Comparison of ENCODE assay signal across 17 cellular contexts in genomic region chr13:54241719-54242118, GRCh38.
A peak's percentile ranks its signal among the peaks of the same experiment; 100 is the strongest.
DNase-seq lines count a peak whose midpoint lies in the region; ATAC-seq and TF ChIP-seq lines count a peak whose summit lies in the region.
"Had no signal": no experiment of that assay in that cellular context is flagged by ENCODE, and none has a peak within 500 bp of the region (broad histone marks: within the 10 kb centered on the region; RNA-seq: fewer than 3 reads in every experiment).

No MANE protein-coding gene starts in this region.

- ATAC-seq in HG03139 (IDR thresholded peaks at IDR 0.05; ENCODE audit: unreplicated experiment), result no peak
- ATAC-seq in GM19328 (IDR thresholded peaks at IDR 0.05; ENCODE audit: unreplicated experiment), result no peak
- ATAC-seq: GM23338 had no signal

- no peak overlapping the region for H3K27ac Mint-ChIP-seq in neural progenitor cell
- H3K27ac Mint-ChIP-seq: activated naive CD4-positive, alpha-beta T cell treated with anti-CD3 and anti-CD28 coated beads, Interleukin-2, amount 50 U/mL, for 24 hours; GM23338 had no signal

- no peaks in the 10 kb centered on the region for H3K9me3 ChIP-seq in neural progenitor cell (ENCODE audit: low read depth)
- H3K9me3 ChIP-seq in esophagus squamous epithelium, result no peaks in the 10 kb centered on the region

- no peaks in the 10 kb centered on the region for H3K4me1 ChIP-seq in neural progenitor cell
- H3K4me1 ChIP-seq in esophagus squamous epithelium, result no peaks in the 10 kb centered on the region

- no peak overlapping the region for H3K4me2 ChIP-seq in neural progenitor cell
- H3K4me2 ChIP-seq: GM23338, smooth muscle cell had no signal

- H4K20me1 ChIP-seq in neural progenitor cell (ENCODE audit: low read depth), result no peaks in the 10 kb centered on the region

- H3K4me3 Mint-ChIP-seq in neural progenitor cell, result no peak overlapping the region
- H3K4me3 Mint-ChIP-seq: activated naive CD4-positive, alpha-beta T cell treated with anti-CD3 and anti-CD28 coated beads, Interleukin-2, amount 50 U/mL, for 24 hours; GM23338 had no signal

- DNase-seq in HT1080 (ENCODE audit: low read depth), result peak; percentile 28
- peak; percentile 82 for DNase-seq in NCI-H2107 (lab: John Stamatoyannopoulos, UW)
- DNase-seq in SHP77 (lab: John Stamatoyannopoulos, UW), result peak; percentile 51 to 67
- no peak for DNase-seq in neural progenitor cell (ENCODE audit: low spot score)
- no peak for DNase-seq in esophagus squamous epithelium (lab: John Stamatoyannopoulos, UW)
- no peak for DNase-seq in SIG-M5 treated with dmso at 0.1 percent for 504 hours (lab: John Stamatoyannopoulos, UW; ENCODE audit: unreplicated experiment)
- DNase-seq: caudate nucleus, Kasumi-1, midbrain, occipital lobe had no signal

- peak overlapping the region; percentile 59 for H2AFZ ChIP-seq in neural progenitor cell (replicated peaks)
- H2AFZ ChIP-seq: GM23338 had no signal

- H3K79me2 ChIP-seq in neural progenitor cell (ENCODE audit: low read depth), result no peaks in the 10 kb centered on the region

- H3K4me1 Mint-ChIP-seq in neural progenitor cell, result peaks cover 10% of the 10 kb centered on the region
- H3K4me1 Mint-ChIP-seq: activated naive CD4-positive, alpha-beta T cell treated with anti-CD3 and anti-CD28 coated beads, Interleukin-2, amount 50 U/mL, for 24 hours; GM23338 had no signal

- TF ChIP-seq POLR2A in esophagus squamous epithelium (IDR thresholded peaks at IDR 0.05), result no peak

- H3K36me3 Mint-ChIP-seq in neural progenitor cell, result no peaks in the 10 kb centered on the region
- H3K36me3 Mint-ChIP-seq: activated naive CD4-positive, alpha-beta T cell treated with anti-CD3 and anti-CD28 coated beads, Interleukin-2, amount 50 U/mL, for 24 hours had no signal

- H3K27me3 Mint-ChIP-seq in neural progenitor cell (ENCODE audit: insufficient read depth, low read depth), result no peaks in the 10 kb centered on the region
- H3K27me3 Mint-ChIP-seq: activated naive CD4-positive, alpha-beta T cell treated with anti-CD3 and anti-CD28 coated beads, Interleukin-2, amount 50 U/mL, for 24 hours had no signal

- H3K36me3 ChIP-seq in neural progenitor cell (no peaks in the 10 kb centered on the region), esophagus squamous epithelium (no peaks in the 10 kb centered on the region)

- H3K27ac ChIP-seq in neural progenitor cell (no peak overlapping the region), esophagus squamous epithelium (no peak overlapping the region)
- H3K27ac ChIP-seq: C4-2B, HL-60 had no signal

- no peaks in the 10 kb centered on the region for H3K27me3 ChIP-seq in neural progenitor cell
- H3K27me3 ChIP-seq in esophagus squamous epithelium, result no peaks in the 10 kb centered on the region

- H3F3A ChIP-seq in neural progenitor cell (ENCODE audit: low read depth), result no peaks in the 10 kb centered on the region

- no peaks in the 10 kb centered on the region for H3K9me3 Mint-ChIP-seq in neural progenitor cell
- H3K9me3 Mint-ChIP-seq: GM23338 had no signal

- H3K4me3 ChIP-seq in neural progenitor cell (no peak overlapping the region), esophagus squamous epithelium (no peak overlapping the region)
- H3K4me3 ChIP-seq: GM23338, smooth muscle cell had no signal

- intact Hi-C loops in esophagus squamous epithelium (cut with DNase I), result no loop called here

- H3K9ac ChIP-seq in neural progenitor cell, result no peak overlapping the region

- no peak for TF ChIP-seq CTCF in neural progenitor cell (IDR thresholded peaks at IDR 0.05)
- TF ChIP-seq CTCF in esophagus squamous epithelium (IDR thresholded peaks at IDR 0.05), result no peak

Comparison
In these comparisons a context has a peak if more than half of its experiments do, and no peak if none do; other contexts are left out.
1. DNase-seq: peak in HT1080 (single experiment), NCI-H2107 (single experiment) and SHP77 (2 of 2); none in neural progenitor cell (single experiment), esophagus squamous epithelium (single experiment) and SIG-M5 treated with dmso at 0.1 percent for 504 hours (single experiment).